ENCODE assay signal across 8 cellular contexts in the genomic region with DNA sequence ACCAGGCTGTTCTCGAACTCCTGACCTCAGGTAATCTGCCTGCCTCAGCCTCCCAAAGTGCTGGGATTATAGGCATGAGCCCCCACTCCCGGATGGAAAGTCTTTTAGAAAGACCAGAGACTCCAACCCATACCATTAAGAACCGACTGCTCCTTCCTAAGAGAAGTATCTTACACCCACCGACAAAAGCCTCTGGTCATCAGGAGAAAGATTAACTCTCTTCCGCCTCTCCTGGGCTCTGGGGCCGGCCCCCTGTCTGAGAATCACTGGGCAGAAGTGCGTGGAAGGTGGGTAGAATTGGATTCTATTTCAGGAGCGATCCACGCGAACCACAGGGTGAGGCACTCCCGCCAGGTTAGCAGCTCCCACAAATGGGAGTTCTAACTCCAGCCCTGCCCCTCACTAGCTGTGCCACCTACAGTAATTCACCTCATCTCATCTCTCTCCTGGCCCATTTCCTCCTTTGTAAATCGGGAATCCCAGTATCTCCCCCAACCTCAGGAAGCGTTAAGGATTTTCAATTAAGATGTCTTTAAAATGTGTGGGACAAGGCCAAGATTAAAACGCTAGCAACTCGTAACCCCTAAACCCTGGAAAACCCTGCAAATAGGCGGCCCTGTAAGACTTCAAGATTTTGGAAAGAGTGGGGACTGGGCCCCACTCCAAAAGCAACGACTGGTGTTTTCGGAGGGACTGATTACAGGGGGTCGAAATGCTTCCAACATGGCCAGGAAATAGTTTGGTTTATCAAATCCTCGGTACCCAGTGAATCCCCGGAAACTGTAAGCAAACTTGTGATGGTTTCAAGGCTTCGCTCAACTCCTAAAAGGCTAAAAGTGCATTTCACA. TPM values are rescaled to one million over a fixed set of nuclear protein-coding genes. Genes with fewer than 3 reads are reported as not detected.
A peak's percentile ranks its signal among the peaks of the same experiment; 100 is the strongest.
DNase-seq lines count a peak whose midpoint lies in the region; ATAC-seq, FAIRE-seq and TF ChIP-seq lines count a peak whose summit lies in the region.

No MANE protein-coding gene starts in this region.

- H3K27ac ChIP-seq in ascending aorta (peak overlapping the region; percentile 98 to 100), HepG2 (ENCODE audit: extremely low read length, insufficient read depth, low read length) (peak overlapping the region; percentile 96), tibial artery (peak overlapping the region; percentile 98 to 100)

- H3K4me1 ChIP-seq in ascending aorta, result peaks cover 16 to 46% of the 10 kb centered on the region in 2 donors
- H3K4me1 ChIP-seq in HepG2 (ENCODE audit: insufficient read depth, low read length), result peaks cover 73% of the 10 kb centered on the region
- H3K4me1 ChIP-seq in tibial artery, result peaks cover 0 to 60% (median 39%) of the 10 kb centered on the region in 4 donors

- H3K27me3 ChIP-seq in ascending aorta, result no peaks in the 10 kb centered on the region
- no peaks in the 10 kb centered on the region; a peak in 1 of 5 replicates for H3K27me3 ChIP-seq in HepG2 (ENCODE audit: control insufficient read depth in 1 of 2, insufficient read depth in 2 of 2, low read length in 2 of 2)
- no peaks in the 10 kb centered on the region for H3K27me3 ChIP-seq in tibial artery

- FAIRE-seq in HepG2 (lab: Jason Lieb, UNC), result peak; percentile 44

- H3K79me2 ChIP-seq in HepG2 (ENCODE audit: insufficient read depth, low read length), result peaks cover 62% of the 10 kb centered on the region

- peaks cover 46% of the 10 kb centered on the region for H4K20me1 ChIP-seq in HepG2 (ENCODE audit: insufficient read depth, low read length)

- POLR2A ChIA-PET in HepG2 (lab: Yijun Ruan, JAX), result interaction anchor here (0.6 to 9.1 kb wide), 26 partner anchors 9 to 474 kb away, joined by 3 to 148 read pairs (median 5); a partner anchor contains a TSS

- in situ Hi-C loops in HepG2 (cut with HindIII; ENCODE audit: extremely low pct_ligation_motif_present, low pct_unique_long_range_greater_than_20kb), result no loop called here

- no peak for TF ChIP-seq EP300 in HepG2 (IDR thresholded peaks at IDR 0.05; ENCODE audit: low read depth in 2 of 2, low read length in 2 of 2)
- no peak for TF ChIP-seq EP300 in HepG2 (CRISPR knock-in tag; IDR thresholded peaks at IDR 0.05; ENCODE audit: borderline replicate concordance)

- peak overlapping the region; percentile 92 for H3K9ac ChIP-seq in HepG2 (ENCODE audit: insufficient read depth, low read depth, low read length)

- H3K36me3 ChIP-seq in ascending aorta, result peaks cover 40 to 42% of the 10 kb centered on the region in 2 donors
- H3K36me3 ChIP-seq in HepG2 (replicated peaks in 1 of 2; ENCODE audit: control insufficient read depth in 1 of 2, insufficient read depth in 2 of 2, low read length in 2 of 2), result peaks cover 29 to 44% of the 10 kb centered on the region in 2 experiments
- H3K36me3 ChIP-seq in tibial artery, result peaks cover 41 to 45% (median 41%) of the 10 kb centered on the region in 3 donors

- WGBS in HepG2 (ENCODE audit: low lambda C conversion rate), result 32% methylated on average over 22 of the region's 22 CpGs

- BruUV-seq in HepG2 (replicated peaks; lab: Mats Ljungman, UMichigan), result TSS peak; percentile 55

- no peak overlapping the region for H2AFZ ChIP-seq in HepG2 (ENCODE audit: low read length)

- no peak for TF ChIP-seq RAD21 in HepG2 (CRISPR knock-in tag; IDR thresholded peaks at IDR 0.05)

- H3K36me3 Mint-ChIP-seq in activated T-cell treated with anti-CD3 and anti-CD28 coated beads, Interleukin-2, amount 50 U/mL, for 24 hours (ENCODE audit: low read depth), result peaks cover 76% of the 10 kb centered on the region

- H3K9me3 Mint-ChIP-seq in activated T-cell treated with anti-CD3 and anti-CD28 coated beads, Interleukin-2, amount 50 U/mL, for 24 hours, result no peaks in the 10 kb centered on the region

- peak in 1 of 2 experiments; percentile 21; a peak in 2 of 4 replicates for TF ChIP-seq POLR2A in HepG2 (IDR thresholded peaks at IDR 0.05; ENCODE audit: insufficient read depth in 1 of 2, low read depth in 2 of 2, low read length in 2 of 2)

- no peak for DNase-seq in activated T-cell treated with anti-CD3 and anti-CD28 coated beads, Interleukin-2, amount 50 U/mL, for 24 hours
- DNase-seq in activated T-cell treated with anti-CD3 and anti-CD28 coated beads for 4 hours, result no peak
- DNase-seq in ascending aorta (ENCODE audit: low spot score in 2 of 2), result no peak
- DNase-seq in HepG2 (ENCODE audit: low spot score), result no peak
- no peak for DNase-seq in tibial artery
- no peak for DNase-seq in T-helper 9 cell
- no peak for DNase-seq in AG20443 (ENCODE audit: low spot score)

- ATAC-seq in HepG2, result no peak
- ATAC-seq in HG03521 (IDR thresholded peaks at IDR 0.05; ENCODE audit: unreplicated experiment), result no peak

- peak overlapping the region; percentile 98 for H3K4me3 Mint-ChIP-seq in activated T-cell treated with anti-CD3 and anti-CD28 coated beads, Interleukin-2, amount 50 U/mL, for 24 hours

- H3K4me2 ChIP-seq in HepG2 (ENCODE audit: low read depth, low read length), result peak overlapping the region; percentile 95

- CTCF ChIA-PET in HepG2 (lab: Yijun Ruan, JAX; ENCODE audit: low intra/inter-chr PET ratio, low total read pairs), result no interaction called here

- TF ChIP-seq CTCF in ascending aorta (IDR thresholded peaks at IDR 0.05), result no peak
- TF ChIP-seq CTCF in HepG2 (CRISPR knock-in tag; IDR thresholded peaks at IDR 0.05), result no peak
- TF ChIP-seq CTCF in tibial artery (IDR thresholded peaks at IDR 0.05), result no peak

- no peaks in the 10 kb centered on the region for H3K9me3 ChIP-seq in ascending aorta
- H3K9me3 ChIP-seq in HepG2 (ENCODE audit: low read length), result no peaks in the 10 kb centered on the region
- no peaks in the 10 kb centered on the region for H3K9me3 ChIP-seq in tibial artery

- H3K4me1 Mint-ChIP-seq in activated T-cell treated with anti-CD3 and anti-CD28 coated beads, Interleukin-2, amount 50 U/mL, for 24 hours (ENCODE audit: low read depth), result peaks cover 65% of the 10 kb centered on the region

- H3K27me3 Mint-ChIP-seq in activated T-cell treated with anti-CD3 and anti-CD28 coated beads, Interleukin-2, amount 50 U/mL, for 24 hours, result no peaks in the 10 kb centered on the region

- intact Hi-C loops in ascending aorta (cut with DNase I) (loop anchor here (1.0 to 5.0 kb wide), 2 partner anchors 82 to 116 kb away; a partner anchor contains a TSS), HepG2 (cut with micrococcal nuclease; ENCODE audit: unreplicated experiment) (no loop called here), tibial artery (cut with DNase I; ENCODE audit: low total_unique reads) (loop anchor here (2.0 kb wide), 1 partner anchor 52 kb away; no protein-coding TSS in a partner anchor)

- peak overlapping the region; percentile 100 for H3K27ac Mint-ChIP-seq in activated T-cell treated with anti-CD3 and anti-CD28 coated beads, Interleukin-2, amount 50 U/mL, for 24 hours

- H3K4me3 ChIP-seq in ascending aorta (peak overlapping the region; percentile 81 to 98), HepG2 (replicated peaks in 1 of 3; ENCODE audit: insufficient read depth in 1 of 3, low read depth in 2 of 3, low read length in 3 of 3) (peak overlapping the region; percentile 63 to 71 (median 67)), tibial artery (peak overlapping the region; percentile 92 to 95)

RNA-seq across cellular contexts. Expression of a gene that starts 1.3 kb away (rescaled TPM):
- total RNA-seq in ascending aorta (110 TPM), HepG2 (2016; rRNA removed; fragmentation: Illumina TruSeq; extraction: Trizol) (270 and 278 TPM in 2 replicates)
- 44.9 and 50.3 TPM in 2 replicates for total RNA-seq in HepG2 (2016; cell fraction: cytosol; rRNA removed; fragmentation: Illumina TruSeq; extraction: Trizol; ENCODE audit: low read depth)
- 247 and 303 TPM in 2 replicates for total RNA-seq in HepG2 (2016; cell fraction: insoluble cytoplasmic fraction; rRNA removed; fragmentation: Illumina TruSeq; extraction: Trizol)
- total RNA-seq in HepG2 (2016; cell fraction: membrane; rRNA removed; fragmentation: Illumina TruSeq; extraction: Trizol), result 97.2 and 106 TPM in 2 replicates
- total RNA-seq in HepG2 (2016; cell fraction: nucleus; rRNA removed; fragmentation: Illumina TruSeq; extraction: Trizol), result 191 and 201 TPM in 2 replicates
- 148 and 156 TPM in 2 replicates for polyA plus RNA-seq in HepG2 (2011; rRNA removed)
- 89.9 and 92.3 TPM in 2 replicates for polyA plus RNA-seq in HepG2 (2011; cell fraction: cytosol; rRNA removed)
- 184 and 197 TPM in 2 replicates for polyA plus RNA-seq in HepG2 (2011; cell fraction: nucleus; rRNA removed)
- polyA plus RNA-seq in HepG2 (2012), result 166 and 314 TPM in 2 replicates
- 36.1 and 37.5 TPM in 2 replicates for polyA plus RNA-seq in HepG2 (2016; cell fraction: cytosol; fragmentation: Illumina TruSeq; extraction: Trizol; ENCODE audit: low read depth)
- 257 and 357 TPM in 2 replicates for polyA plus RNA-seq in HepG2 (2016; cell fraction: insoluble cytoplasmic fraction; fragmentation: Illumina TruSeq; extraction: Trizol; ENCODE audit: low read depth)
- 76.7 and 82.5 TPM in 2 replicates for polyA plus RNA-seq in HepG2 (2016; cell fraction: membrane; fragmentation: Illumina TruSeq; extraction: Trizol; ENCODE audit: low read depth)
- polyA plus RNA-seq in HepG2 (2016; cell fraction: nucleus; fragmentation: Illumina TruSeq; extraction: Trizol; ENCODE audit: insufficient read depth, low read depth), result 372 and 405 TPM in 2 replicates
- 218 and 315 TPM in 2 replicates for polyA minus RNA-seq in HepG2 (2011; rRNA and poly(A)+ RNA removed; ENCODE audit: low replicate concordance)
- 121 and 131 TPM in 2 replicates for polyA minus RNA-seq in HepG2 (2011; cell fraction: cytosol; rRNA and poly(A)+ RNA removed)
- polyA minus RNA-seq in HepG2 (2011; cell fraction: nucleus; rRNA and poly(A)+ RNA removed), result 131 and 151 TPM in 2 replicates

RNA-seq across cellular contexts. Expression of a gene that starts 16.9 kb away (rescaled TPM):
- total RNA-seq in ascending aorta (67.6 TPM), HepG2 (2016; rRNA removed; fragmentation: Illumina TruSeq; extraction: Trizol) (45.4 and 54.8 TPM in 2 replicates)
- total RNA-seq in HepG2 (2016; cell fraction: cytosol; rRNA removed; fragmentation: Illumina TruSeq; extraction: Trizol; ENCODE audit: low read depth), result 17.9 and 23.1 TPM in 2 replicates
- 41.2 and 57.4 TPM in 2 replicates for total RNA-seq in HepG2 (2016; cell fraction: insoluble cytoplasmic fraction; rRNA removed; fragmentation: Illumina TruSeq; extraction: Trizol)
- 15.1 and 19.6 TPM in 2 replicates for total RNA-seq in HepG2 (2016; cell fraction: membrane; rRNA removed; fragmentation: Illumina TruSeq; extraction: Trizol)
- total RNA-seq in HepG2 (2016; cell fraction: nucleus; rRNA removed; fragmentation: Illumina TruSeq; extraction: Trizol), result 31.4 and 37.2 TPM in 2 replicates
- 198 and 277 TPM in 2 replicates for polyA plus RNA-seq in HepG2 (2011; rRNA removed)
- polyA plus RNA-seq in HepG2 (2011; cell fraction: cytosol; rRNA removed), result 180 and 200 TPM in 2 replicates
- polyA plus RNA-seq in HepG2 (2011; cell fraction: nucleus; rRNA removed), result 123 and 139 TPM in 2 replicates
- polyA plus RNA-seq in HepG2 (2012), result 231 and 273 TPM in 2 replicates
- polyA plus RNA-seq in HepG2 (2016; cell fraction: cytosol; fragmentation: Illumina TruSeq; extraction: Trizol; ENCODE audit: low read depth), result 49.8 and 49.9 TPM in 2 replicates
- polyA plus RNA-seq in HepG2 (2016; cell fraction: insoluble cytoplasmic fraction; fragmentation: Illumina TruSeq; extraction: Trizol; ENCODE audit: low read depth), result 244 and 262 TPM in 2 replicates
- polyA plus RNA-seq in HepG2 (2016; cell fraction: membrane; fragmentation: Illumina TruSeq; extraction: Trizol; ENCODE audit: low read depth), result 43.5 and 46.5 TPM in 2 replicates
- 142 and 151 TPM in 2 replicates for polyA plus RNA-seq in HepG2 (2016; cell fraction: nucleus; fragmentation: Illumina TruSeq; extraction: Trizol; ENCODE audit: insufficient read depth, low read depth)
- polyA minus RNA-seq in HepG2 (2011; rRNA and poly(A)+ RNA removed; ENCODE audit: low replicate concordance), result 119 and 143 TPM in 2 replicates
- polyA minus RNA-seq in HepG2 (2011; cell fraction: cytosol; rRNA and poly(A)+ RNA removed), result 74.8 and 77.1 TPM in 2 replicates
- 30.3 and 39.7 TPM in 2 replicates for polyA minus RNA-seq in HepG2 (2011; cell fraction: nucleus; rRNA and poly(A)+ RNA removed)

RNA-seq across cellular contexts. Expression of a gene that starts 29.6 kb away (rescaled TPM):
- total RNA-seq in ascending aorta (7.0 TPM), HepG2 (2016; rRNA removed; fragmentation: Illumina TruSeq; extraction: Trizol) (10.3 and 11.4 TPM in 2 replicates)
- total RNA-seq in HepG2 (2016; cell fraction: cytosol; rRNA removed; fragmentation: Illumina TruSeq; extraction: Trizol; ENCODE audit: low read depth), result 4.4 and 4.8 TPM in 2 replicates
- total RNA-seq in HepG2 (2016; cell fraction: insoluble cytoplasmic fraction; rRNA removed; fragmentation: Illumina TruSeq; extraction: Trizol), result 11.9 and 12.4 TPM in 2 replicates
- 8.3 and 11.2 TPM in 2 replicates for total RNA-seq in HepG2 (2016; cell fraction: membrane; rRNA removed; fragmentation: Illumina TruSeq; extraction: Trizol)
- 5.0 and 8.7 TPM in 2 replicates for total RNA-seq in HepG2 (2016; cell fraction: nucleus; rRNA removed; fragmentation: Illumina TruSeq; extraction: Trizol)
- polyA plus RNA-seq in HepG2 (2011; rRNA removed), result 18.0 and 18.5 TPM in 2 replicates
- polyA plus RNA-seq in HepG2 (2011; cell fraction: cytosol; rRNA removed), result 13.8 and 14.5 TPM in 2 replicates
- 23.0 and 23.9 TPM in 2 replicates for polyA plus RNA-seq in HepG2 (2011; cell fraction: nucleus; rRNA removed)
- polyA plus RNA-seq in HepG2 (2012), result 8.6 and 10.2 TPM in 2 replicates
- polyA plus RNA-seq in HepG2 (2016; cell fraction: cytosol; fragmentation: Illumina TruSeq; extraction: Trizol; ENCODE audit: low read depth), result 2.4 and 2.6 TPM in 2 replicates
- 9.1 and 12.2 TPM in 2 replicates for polyA plus RNA-seq in HepG2 (2016; cell fraction: insoluble cytoplasmic fraction; fragmentation: Illumina TruSeq; extraction: Trizol; ENCODE audit: low read depth)
- 5.3 and 6.5 TPM in 2 replicates for polyA plus RNA-seq in HepG2 (2016; cell fraction: membrane; fragmentation: Illumina TruSeq; extraction: Trizol; ENCODE audit: low read depth)
- polyA plus RNA-seq in HepG2 (2016; cell fraction: nucleus; fragmentation: Illumina TruSeq; extraction: Trizol; ENCODE audit: insufficient read depth, low read depth), result 12.7 and 15.7 TPM in 2 replicates
- 3.7 and 14.6 TPM in 2 replicates for polyA minus RNA-seq in HepG2 (2011; rRNA and poly(A)+ RNA removed; ENCODE audit: low replicate concordance)
- polyA minus RNA-seq in HepG2 (2011; cell fraction: cytosol; rRNA and poly(A)+ RNA removed), result 5.7 and 7.2 TPM in 2 replicates
- 9.9 and 10.7 TPM in 2 replicates for polyA minus RNA-seq in HepG2 (2011; cell fraction: nucleus; rRNA and poly(A)+ RNA removed)

RNA-seq across cellular contexts. Expression of a gene that starts 35.8 kb away (rescaled TPM):
- total RNA-seq in ascending aorta (not detected), HepG2 (2016; rRNA removed; fragmentation: Illumina TruSeq; extraction: Trizol) (0.24 and 0.32 TPM in 2 replicates)
- not detected in 2 replicates for total RNA-seq in HepG2 (2016; cell fraction: cytosol; rRNA removed; fragmentation: Illumina TruSeq; extraction: Trizol; ENCODE audit: low read depth)
- 0.39 TPM in 1 of 2 replicates, not detected in the other for total RNA-seq in HepG2 (2016; cell fraction: insoluble cytoplasmic fraction; rRNA removed; fragmentation: Illumina TruSeq; extraction: Trizol)
- 0.31 TPM in 1 of 2 replicates, not detected in the other for total RNA-seq in HepG2 (2016; cell fraction: membrane; rRNA removed; fragmentation: Illumina TruSeq; extraction: Trizol)
- total RNA-seq in HepG2 (2016; cell fraction: nucleus; rRNA removed; fragmentation: Illumina TruSeq; extraction: Trizol), result 0.28 and 0.41 TPM in 2 replicates
- polyA plus RNA-seq in HepG2 (2011; rRNA removed), result 0.48 and 0.71 TPM in 2 replicates
- polyA plus RNA-seq in HepG2 (2011; cell fraction: cytosol; rRNA removed), result 0.26 and 0.30 TPM in 2 replicates
- 2.4 and 2.9 TPM in 2 replicates for polyA plus RNA-seq in HepG2 (2011; cell fraction: nucleus; rRNA removed)
- 0.59 and 0.87 TPM in 2 replicates for polyA plus RNA-seq in HepG2 (2012)
- polyA plus RNA-seq in HepG2 (2016; cell fraction: cytosol; fragmentation: Illumina TruSeq; extraction: Trizol; ENCODE audit: low read depth), result 0.17 TPM in 1 of 2 replicates, not detected in the other
- not detected in 2 replicates for polyA plus RNA-seq in HepG2 (2016; cell fraction: insoluble cytoplasmic fraction; fragmentation: Illumina TruSeq; extraction: Trizol; ENCODE audit: low read depth)
- polyA plus RNA-seq in HepG2 (2016; cell fraction: membrane; fragmentation: Illumina TruSeq; extraction: Trizol; ENCODE audit: low read depth), result 0.26 TPM in 1 of 2 replicates, not detected in the other
- 2.4 TPM in 1 of 2 replicates, not detected in the other for polyA plus RNA-seq in HepG2 (2016; cell fraction: nucleus; fragmentation: Illumina TruSeq; extraction: Trizol; ENCODE audit: insufficient read depth, low read depth)
- 0.42 and 0.68 TPM in 2 replicates for polyA minus RNA-seq in HepG2 (2011; rRNA and poly(A)+ RNA removed; ENCODE audit: low replicate concordance)
- not detected in 2 replicates for polyA minus RNA-seq in HepG2 (2011; cell fraction: cytosol; rRNA and poly(A)+ RNA removed)
- polyA minus RNA-seq in HepG2 (2011; cell fraction: nucleus; rRNA and poly(A)+ RNA removed), result 0.90 and 3.0 TPM in 2 replicates

RNA-seq across cellular contexts. Expression of a gene that starts 50.9 kb away (rescaled TPM):
- total RNA-seq in ascending aorta (53.1 TPM), HepG2 (2016; rRNA removed; fragmentation: Illumina TruSeq; extraction: Trizol) (20.3 and 22.3 TPM in 2 replicates)
- total RNA-seq in HepG2 (2016; cell fraction: cytosol; rRNA removed; fragmentation: Illumina TruSeq; extraction: Trizol; ENCODE audit: low read depth), result 14.3 and 15.2 TPM in 2 replicates
- total RNA-seq in HepG2 (2016; cell fraction: insoluble cytoplasmic fraction; rRNA removed; fragmentation: Illumina TruSeq; extraction: Trizol), result 18.1 and 20.6 TPM in 2 replicates
- total RNA-seq in HepG2 (2016; cell fraction: membrane; rRNA removed; fragmentation: Illumina TruSeq; extraction: Trizol), result 24.1 and 28.8 TPM in 2 replicates
- total RNA-seq in HepG2 (2016; cell fraction: nucleus; rRNA removed; fragmentation: Illumina TruSeq; extraction: Trizol), result 10.5 and 13.7 TPM in 2 replicates
- polyA plus RNA-seq in HepG2 (2011; rRNA removed), result 26.1 and 32.6 TPM in 2 replicates
- polyA plus RNA-seq in HepG2 (2011; cell fraction: cytosol; rRNA removed), result 20.9 and 26.0 TPM in 2 replicates
- polyA plus RNA-seq in HepG2 (2011; cell fraction: nucleus; rRNA removed), result 54.3 and 54.9 TPM in 2 replicates
- 17.1 and 18.5 TPM in 2 replicates for polyA plus RNA-seq in HepG2 (2012)
- 19.1 and 22.5 TPM in 2 replicates for polyA plus RNA-seq in HepG2 (2016; cell fraction: cytosol; fragmentation: Illumina TruSeq; extraction: Trizol; ENCODE audit: low read depth)
- polyA plus RNA-seq in HepG2 (2016; cell fraction: insoluble cytoplasmic fraction; fragmentation: Illumina TruSeq; extraction: Trizol; ENCODE audit: low read depth), result 21.0 and 27.0 TPM in 2 replicates
- polyA plus RNA-seq in HepG2 (2016; cell fraction: membrane; fragmentation: Illumina TruSeq; extraction: Trizol; ENCODE audit: low read depth), result 29.2 and 29.4 TPM in 2 replicates
- 29.4 and 29.5 TPM in 2 replicates for polyA plus RNA-seq in HepG2 (2016; cell fraction: nucleus; fragmentation: Illumina TruSeq; extraction: Trizol; ENCODE audit: insufficient read depth, low read depth)
- 15.5 and 28.6 TPM in 2 replicates for polyA minus RNA-seq in HepG2 (2011; rRNA and poly(A)+ RNA removed; ENCODE audit: low replicate concordance)
- 12.0 and 12.7 TPM in 2 replicates for polyA minus RNA-seq in HepG2 (2011; cell fraction: cytosol; rRNA and poly(A)+ RNA removed)
- 10.3 and 11.2 TPM in 2 replicates for polyA minus RNA-seq in HepG2 (2011; cell fraction: nucleus; rRNA and poly(A)+ RNA removed)
